7 cellular contexts compared by ENCODE assay signal in the genomic region with DNA sequence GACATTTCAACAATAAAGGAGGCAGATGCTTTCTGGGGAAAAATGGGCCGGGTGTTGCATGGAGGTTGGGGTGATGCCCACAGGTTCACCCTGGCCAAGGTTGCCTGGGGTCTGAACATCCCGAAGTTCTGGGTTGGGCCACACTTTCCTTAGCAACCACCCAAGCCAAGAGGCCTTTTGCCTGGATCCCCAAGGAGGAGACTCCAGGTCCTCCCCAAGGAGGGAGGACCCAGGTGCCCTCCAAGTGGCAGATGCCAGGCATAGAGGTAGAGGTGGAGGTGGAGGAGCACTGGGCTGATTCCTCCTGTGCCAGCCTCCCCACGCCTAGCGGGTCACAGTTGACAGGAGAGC. TPM values are rescaled to one million over a fixed set of nuclear protein-coding genes. Genes with fewer than 3 reads are reported as not detected.
DNase-seq lines count a peak whose midpoint lies in the region; ATAC-seq and TF ChIP-seq lines count a peak whose summit lies in the region.

No MANE protein-coding gene starts in this region.

- H3K4me3 ChIP-seq in HFF-Myc (replicated peaks; ENCODE audit: low read depth, low read length): peak overlapping the region; percentile 82
- H3K4me3 ChIP-seq in iPS-15b (ENCODE audit: low read depth, low read length): peak overlapping the region; percentile 69
- H3K4me3 ChIP-seq in spleen: peak overlapping the region; percentile 72 to 88 (median 82)

- H3K27me3 ChIP-seq in iPS-15b (ENCODE audit: control insufficient read depth, insufficient read depth, low read length) (no peaks in the 10 kb centered on the region), spleen (replicated peaks in 1 of 7) (no peaks in the 10 kb centered on the region)

- H3K4me1 ChIP-seq in iPS-15b (ENCODE audit: control insufficient read depth, insufficient read depth, low read length): peaks cover 7% of the 10 kb centered on the region
- peaks cover 50 to 66% (median 60%) of the 10 kb centered on the region in 6 donors for H3K4me1 ChIP-seq in spleen

- peak overlapping the region in 6 of 8 donors; percentile 89 to 96 (median 93) for H3K27ac ChIP-seq in spleen

- no peaks in the 10 kb centered on the region for H3K36me3 ChIP-seq in iPS-15b (ENCODE audit: control insufficient read depth, insufficient read depth, low read length)
- peaks cover 0 to 13% (median 0%) of the 10 kb centered on the region in 6 donors for H3K36me3 ChIP-seq in spleen

- intact Hi-C loops in activated T-helper 1 cell treated with anti-CD3 and anti-CD28 coated beads, Interleukin-12 subunit alpha, Interleukin-12 subunit beta, Interleukin-2, Interleukin-4 antibody, amounts not matched to agents 30 ng/mL and 10 ng/mL and 1 ng/mL, durations not matched to agents 14 hours and 24 hours and 36 hours (cut with micrococcal nuclease): no loop called here
- intact Hi-C loops in spleen (cut with DNase I; ENCODE audit: low total_unique reads): no loop called here

- H3K4me1 Mint-ChIP-seq in activated T-helper 1 cell treated with anti-CD3 and anti-CD28 coated beads, Interleukin-12 subunit alpha, Interleukin-12 subunit beta, Interleukin-2, Interleukin-4 antibody, amounts not matched to agents 30 ng/mL and 10 ng/mL and 1 ng/mL, durations not matched to agents 14 hours and 24 hours and 36 hours (ENCODE audit: low read depth): peaks cover 15% of the 10 kb centered on the region

- peak overlapping the region; percentile 97 for H3K4me3 Mint-ChIP-seq in activated T-helper 1 cell treated with anti-CD3 and anti-CD28 coated beads, Interleukin-12 subunit alpha, Interleukin-12 subunit beta, Interleukin-2, Interleukin-4 antibody, amounts not matched to agents 30 ng/mL and 10 ng/mL and 1 ng/mL, durations not matched to agents 14 hours and 24 hours and 36 hours

- H3K9me3 ChIP-seq in iPS-15b (ENCODE audit: control insufficient read depth, insufficient read depth, low read length) (no peaks in the 10 kb centered on the region), spleen (no peaks in the 10 kb centered on the region)

- ATAC-seq in HG02610 (IDR thresholded peaks at IDR 0.05; ENCODE audit: unreplicated experiment) (no peak), GM19023 (IDR thresholded peaks at IDR 0.05; ENCODE audit: unreplicated experiment) (no peak)

- DNase-seq in HFF-Myc (ENCODE audit: extremely low read depth, low read depth): no peak
- DNase-seq in activated T-helper 1 cell treated with anti-CD3 and anti-CD28 coated beads, Interleukin-12 subunit alpha, Interleukin-12 subunit beta, Interleukin-2, Interleukin-4 antibody, amounts not matched to agents 30 ng/mL and 10 ng/mL and 1 ng/mL, durations not matched to agents 14 hours and 24 hours and 36 hours (ENCODE audit: low spot score): no peak
- DNase-seq in spleen: no peak
- no peak for DNase-seq in stimulated activated naive CD4-positive, alpha-beta T cell treated with Interleukin-2 at 50 U/mL for 16 hours (lab: John Stamatoyannopoulos, UW)

- peaks cover 3% of the 10 kb centered on the region for H3K36me3 Mint-ChIP-seq in activated T-helper 1 cell treated with anti-CD3 and anti-CD28 coated beads, Interleukin-12 subunit alpha, Interleukin-12 subunit beta, Interleukin-2, Interleukin-4 antibody, amounts not matched to agents 30 ng/mL and 10 ng/mL and 1 ng/mL, durations not matched to agents 14 hours and 24 hours and 36 hours (ENCODE audit: low read depth)

- no peaks in the 10 kb centered on the region for H3K9me3 Mint-ChIP-seq in activated T-helper 1 cell treated with anti-CD3 and anti-CD28 coated beads, Interleukin-12 subunit alpha, Interleukin-12 subunit beta, Interleukin-2, Interleukin-4 antibody, amounts not matched to agents 30 ng/mL and 10 ng/mL and 1 ng/mL, durations not matched to agents 14 hours and 24 hours and 36 hours

- no peaks in the 10 kb centered on the region for H3K27me3 Mint-ChIP-seq in activated T-helper 1 cell treated with anti-CD3 and anti-CD28 coated beads, Interleukin-12 subunit alpha, Interleukin-12 subunit beta, Interleukin-2, Interleukin-4 antibody, amounts not matched to agents 30 ng/mL and 10 ng/mL and 1 ng/mL, durations not matched to agents 14 hours and 24 hours and 36 hours (ENCODE audit: insufficient read depth)

- no peak overlapping the region for H3K9ac ChIP-seq in iPS-15b (ENCODE audit: low read depth, low read length)

- peak overlapping the region; percentile 98 for H3K27ac Mint-ChIP-seq in activated T-helper 1 cell treated with anti-CD3 and anti-CD28 coated beads, Interleukin-12 subunit alpha, Interleukin-12 subunit beta, Interleukin-2, Interleukin-4 antibody, amounts not matched to agents 30 ng/mL and 10 ng/mL and 1 ng/mL, durations not matched to agents 14 hours and 24 hours and 36 hours

- TF ChIP-seq CTCF in HFF-Myc (IDR thresholded peaks at IDR 0.05; ENCODE audit: low read depth, low read length, missing control alignments): no peak
- no peak for TF ChIP-seq CTCF in spleen (IDR thresholded peaks at IDR 0.05 in 8 of 11, conservative IDR thresholded peaks at IDR 0.05 in 3 of 11)

- TF ChIP-seq POLR2A in spleen (IDR thresholded peaks at IDR 0.05): no peak

- 49 to 78% (median 69%) methylated on average over 2 to 4 of the region's 4 CpGs for WGBS in spleen, 5 donors

RNA-seq across cellular contexts. Expression of gene CYB5R3, which starts 1.2 kb away (rescaled TPM):
- 69.8 and 75.1 TPM in 2 replicates for total RNA-seq in activated T-helper 1 cell treated with anti-CD3 and anti-CD28 coated beads, Interleukin-12 subunit alpha, Interleukin-12 subunit beta, Interleukin-2, Interleukin-4 antibody, amounts not matched to agents 30 ng/mL and 10 ng/mL and 1 ng/mL, durations not matched to agents 14 hours and 24 hours and 36 hours
- total RNA-seq in spleen: 100 to 1,000 TPM in 4 of 7 donors, 10 to 100 TPM in 3; 61.7 to 134 (median 101) TPM
- 10 to 100 TPM; 37.3 to 79.7 (median 66.7) TPM for polyA plus RNA-seq in spleen

RNA-seq across cellular contexts. Expression of gene ATP5MGL, which starts 7.6 kb away (rescaled TPM):
- total RNA-seq in activated T-helper 1 cell treated with anti-CD3 and anti-CD28 coated beads, Interleukin-12 subunit alpha, Interleukin-12 subunit beta, Interleukin-2, Interleukin-4 antibody, amounts not matched to agents 30 ng/mL and 10 ng/mL and 1 ng/mL, durations not matched to agents 14 hours and 24 hours and 36 hours: 0.49 TPM in 1 of 2 replicates, not detected in the other
- 1 to 10 TPM in 4 of 7 donors, under 1 TPM in 1, not detected in 2; 0.63 to 1.7 (median 1.1) TPM for total RNA-seq in spleen
- not detected for polyA plus RNA-seq in spleen

RNA-seq across cellular contexts. Expression of gene POLDIP3, which starts 33.3 kb away (rescaled TPM):
- total RNA-seq in activated T-helper 1 cell treated with anti-CD3 and anti-CD28 coated beads, Interleukin-12 subunit alpha, Interleukin-12 subunit beta, Interleukin-2, Interleukin-4 antibody, amounts not matched to agents 30 ng/mL and 10 ng/mL and 1 ng/mL, durations not matched to agents 14 hours and 24 hours and 36 hours: 77.9 and 87.2 TPM in 2 replicates
- total RNA-seq in spleen: 10 to 100 TPM; 37.0 to 64.7 (median 59.2) TPM
- 10 to 100 TPM; 17.5 to 29.4 (median 23.3) TPM for polyA plus RNA-seq in spleen
